1 cellular context compared by ENCODE assay signal in the genomic region with DNA sequence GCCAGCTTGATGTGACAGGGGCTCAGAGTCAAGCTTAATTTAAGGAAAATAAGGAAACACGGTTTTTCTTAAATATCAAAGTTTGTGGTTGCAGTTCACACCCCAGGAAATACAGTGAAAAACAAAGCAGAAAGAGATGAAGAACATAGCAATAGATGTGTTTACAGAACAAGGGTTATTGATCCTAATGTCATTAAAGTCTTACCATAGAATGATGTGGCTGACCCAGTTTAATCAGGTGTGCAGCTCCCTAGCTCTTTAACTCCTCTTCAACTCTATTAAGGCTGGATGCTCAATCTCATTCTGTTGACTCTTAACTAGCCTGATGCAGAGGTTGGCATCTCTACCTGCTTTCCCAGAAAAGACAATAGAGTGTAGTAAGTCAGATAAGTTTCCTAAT.
TF ChIP-seq lines count a peak whose summit lies in the region.

No MANE protein-coding gene starts in this region.

TF ChIP-seq in A549, 52 proteins besides CTCF, POLR2A, EP300 and RAD21 (continued from another document):
- TF ChIP-seq, protein P1, sequence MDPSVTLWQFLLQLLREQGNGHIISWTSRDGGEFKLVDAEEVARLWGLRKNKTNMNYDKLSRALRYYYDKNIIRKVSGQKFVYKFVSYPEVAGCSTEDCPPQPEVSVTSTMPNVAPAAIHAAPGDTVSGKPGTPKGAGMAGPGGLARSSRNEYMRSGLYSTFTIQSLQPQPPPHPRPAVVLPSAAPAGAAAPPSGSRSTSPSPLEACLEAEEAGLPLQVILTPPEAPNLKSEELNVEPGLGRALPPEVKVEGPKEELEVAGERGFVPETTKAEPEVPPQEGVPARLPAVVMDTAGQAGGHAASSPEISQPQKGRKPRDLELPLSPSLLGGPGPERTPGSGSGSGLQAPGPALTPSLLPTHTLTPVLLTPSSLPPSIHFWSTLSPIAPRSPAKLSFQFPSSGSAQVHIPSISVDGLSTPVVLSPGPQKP (IDR thresholded peaks at IDR 0.05; ENCODE audit: low read depth, low read length): no peak
- TF ChIP-seq CEBPB (IDR thresholded peaks at IDR 0.05): no peak
TF ChIP-seq in A549: peak in this region for 0.
